26 cellular contexts compared by ENCODE assay signal in the genomic region with DNA sequence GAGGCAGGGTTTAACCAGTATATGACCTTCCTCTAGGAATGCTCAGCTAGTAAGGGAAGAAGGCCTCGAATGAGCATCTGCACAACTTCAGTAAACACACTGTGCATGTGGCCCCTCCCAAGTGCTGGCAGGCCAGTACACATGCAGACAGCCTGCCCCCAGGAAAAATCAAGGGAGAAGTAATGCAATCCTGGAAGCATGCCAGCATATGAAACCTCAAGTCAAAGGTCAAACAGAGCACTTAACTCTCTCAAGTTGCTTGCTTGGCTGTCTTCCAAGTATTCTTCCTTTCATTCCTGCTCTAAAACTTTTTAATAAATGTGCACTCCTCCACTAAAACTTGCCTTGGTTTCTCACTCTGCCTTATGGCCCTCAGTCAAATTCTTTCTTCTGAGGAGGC.
DNase-seq lines count a peak whose midpoint lies in the region; ATAC-seq and TF ChIP-seq lines count a peak whose summit lies in the region.
"Had no signal": no experiment of that assay in that cellular context is flagged by ENCODE, and none has a peak within 500 bp of the region (broad histone marks: within the 10 kb centered on the region; RNA-seq: fewer than 3 reads in every experiment).

No MANE protein-coding gene starts in this region.

- no peak overlapping the region for H3K18ac ChIP-seq in H9 (ENCODE audit: insufficient read length, low read depth, low read length)

- DNase-seq in ACHN (peak; percentile 9), H9 (no peak), NCI-H82 (lab: John Stamatoyannopoulos, UW) (peak; percentile 96), fibroblast of mammary gland (ENCODE audit: low read depth) (peak; percentile 0), HFFc6 (no peak)
- no peak for DNase-seq in stimulated activated CD4-positive, alpha-beta T cell treated with anti-CD3 and anti-CD28 coated beads, Interleukin-2, amount 100 ng/mL, for 24 hours
- DNase-seq: activated CD4-positive, CD25-positive, alpha-beta regulatory T cell treated with anti-CD3 and anti-CD28 coated beads, Interleukin-2, amount 50 U/mL, for 72 hours; activated CD8-positive, alpha-beta T cell treated with anti-CD3 and anti-CD28 coated beads for 36 hours; activated effector memory CD4-positive, alpha-beta T cell treated with anti-CD3 and anti-CD28 coated beads, Interleukin-2, amount 50 U/mL, for 16 hours; activated T-cell treated with anti-CD3 and anti-CD28 coated beads for 4 hours; body of pancreas; Caco-2; glutamatergic neuron; natural killer cell; NCI-H1048; NCI-H2081; NCI-H524 treated with DMSO at 0.1 percent for 48 hours; ovary; right cardiac atrium; Right ventricle myocardium superior; stimulated activated CD8-positive, alpha-beta memory T cell treated with anti-CD3 and anti-CD28 coated beads, Interleukin-4, amount 100 ng/mL, for 48 hours; trophoblast cell had no signal

- no peak overlapping the region for H3K56ac ChIP-seq in H9 (ENCODE audit: insufficient read length, low read depth, low read length)

- H3K4me1 Mint-ChIP-seq in H9, result peaks cover 40 to 46% of the 10 kb centered on the region in 2 experiments
- H3K4me1 Mint-ChIP-seq in HFFc6 (ENCODE audit: low read depth), result no peaks in the 10 kb centered on the region
- H3K4me1 Mint-ChIP-seq: natural killer cell had no signal

- no peak overlapping the region for H4K5ac ChIP-seq in H9 (ENCODE audit: insufficient read length, low read depth, low read length)

- H2BK5ac ChIP-seq in H9 (ENCODE audit: insufficient read length, low read length), result no peak overlapping the region

- no peak overlapping the region for H2AFZ ChIP-seq in H9 (ENCODE audit: low read length)

- H2BK15ac ChIP-seq in H9 (ENCODE audit: low read depth, low read length), result no peak overlapping the region

- H3K27me3 ChIP-seq in H9 (ENCODE audit: insufficient read depth, low read length), result no peaks in the 10 kb centered on the region
- H3K27me3 ChIP-seq: BLaER1, body of pancreas, ovary had no signal

- H3K4me2 ChIP-seq in H9 (ENCODE audit: insufficient read depth, insufficient read length, low read length), result no peak overlapping the region
- H3K4me2 ChIP-seq: BLaER1 had no signal

- H2AK5ac ChIP-seq in H9 (ENCODE audit: insufficient read length, low read length), result no peak overlapping the region

- H3K79me2 ChIP-seq in H9 (ENCODE audit: insufficient read depth, low read length), result no peaks in the 10 kb centered on the region

- no peak overlapping the region for H2BK120ac ChIP-seq in H9 (ENCODE audit: low read depth, low read length, poor library complexity, severe bottlenecking)

- H3K27me3 Mint-ChIP-seq in H9 (ENCODE audit: low read depth) (peaks cover 13% of the 10 kb centered on the region), HFFc6 (ENCODE audit: insufficient read depth) (no peaks in the 10 kb centered on the region; the same call in 1 of the 2 replicates)
- H3K27me3 Mint-ChIP-seq: activated CD8-positive, alpha-beta T cell treated with anti-CD3 and anti-CD28 coated beads for 36 hours had no signal

- no peak overlapping the region for H3K27ac ChIP-seq in H9 (ENCODE audit: insufficient read length, low read depth, low read length)
- H3K27ac ChIP-seq: BLaER1, body of pancreas, ovary had no signal

- no peaks in the 10 kb centered on the region for H3K23me2 ChIP-seq in H9 (ENCODE audit: insufficient read length, low read depth, low read length, poor library complexity, severe bottlenecking)

- H3T11ph ChIP-seq in H9 (ENCODE audit: low read length), result no peak overlapping the region

- H3K4me3 ChIP-seq in fibroblast of mammary gland (ENCODE audit: control insufficient read depth, low read depth, low read length), result no peak overlapping the region
- H3K4me3 ChIP-seq: BLaER1, body of pancreas, ovary had no signal

- H2BK12ac ChIP-seq in H9 (ENCODE audit: insufficient read length, low read depth, low read length), result no peak overlapping the region

- H4K91ac ChIP-seq in H9 (ENCODE audit: insufficient read length, low read depth, low read length), result no peak overlapping the region

- TF ChIP-seq CTCF in H9 (conservative IDR thresholded peaks at IDR 0.05) (no peak), fibroblast of mammary gland (conservative IDR thresholded peaks at IDR 0.05; ENCODE audit: control insufficient read depth, insufficient read depth, low read depth, low read length) (no peak), HFFc6 (IDR thresholded peaks at IDR 0.05) (no peak)

- H3K9ac ChIP-seq in H9 (ENCODE audit: extremely low read depth, insufficient read length, low read length), result no peak overlapping the region
- H3K9ac ChIP-seq: BLaER1 had no signal

- WGBS in H9 (ENCODE audit: extremely low coverage, insufficient read length, low lambda C conversion rate), result no CpG with 5 or more reads among the region's 1 CpG

- peaks cover 48 to 60% of the 10 kb centered on the region in 2 experiments for H3K9me3 Mint-ChIP-seq in H9
- H3K9me3 Mint-ChIP-seq in HFFc6, result peaks cover 40% of the 10 kb centered on the region

- no peaks in the 10 kb centered on the region for H3K79me1 ChIP-seq in H9 (ENCODE audit: insufficient read depth, low read depth, low read length, poor library complexity, severe bottlenecking)

- H3K4me1 ChIP-seq in H9 (ENCODE audit: insufficient read depth, low read length), result peaks cover 8% of the 10 kb centered on the region; the same call in 1 of the 2 replicates
- H3K4me1 ChIP-seq: BLaER1, body of pancreas, Caco-2 had no signal

- H3K36me3 Mint-ChIP-seq in H9 (ENCODE audit: insufficient read depth in 1 of 3, low read depth in 3 of 3) (peaks cover 31 to 61% (median 49%) of the 10 kb centered on the region in 3 experiments), HFFc6 (ENCODE audit: low read depth) (no peaks in the 10 kb centered on the region; the same call in 1 of the 2 replicates)
- H3K36me3 Mint-ChIP-seq: natural killer cell had no signal

- in situ Hi-C loops in ACHN (cut with HindIII; ENCODE audit: low pct_ligation_motif_present, low pct_unique_long_range_greater_than_20kb, low sequenced_read_pairs), result no loop called here

- H2BK20ac ChIP-seq in H9 (ENCODE audit: low read depth, low read length, poor library complexity, severe bottlenecking), result no peak overlapping the region

- peaks cover 25% of the 10 kb centered on the region for H3K9me3 ChIP-seq in H9 (ENCODE audit: control insufficient read depth, low read depth, low read length)
- H3K9me3 ChIP-seq: body of pancreas, Caco-2, ovary had no signal

- H3K4ac ChIP-seq in H9 (ENCODE audit: low read depth, low read length), result no peak overlapping the region

- ATAC-seq in GM18867 (IDR thresholded peaks at IDR 0.05; ENCODE audit: unreplicated experiment) (no peak), HG03175 (IDR thresholded peaks at IDR 0.05; ENCODE audit: unreplicated experiment) (no peak)
- ATAC-seq: activated CD8-positive, alpha-beta T cell treated with anti-CD3 and anti-CD28 coated beads for 36 hours; body of pancreas; left lobe of liver; natural killer cell; right cardiac atrium had no signal

- no peak overlapping the region for H3K14ac ChIP-seq in H9 (ENCODE audit: insufficient read depth, low read length)

- no peak overlapping the region for H4K8ac ChIP-seq in H9 (replicated peaks; ENCODE audit: insufficient read length, low read depth, low read length)

- H3K4me3 Mint-ChIP-seq in H9 (no peak overlapping the region), HFFc6 (no peak overlapping the region)
- H3K4me3 Mint-ChIP-seq: activated CD8-positive, alpha-beta T cell treated with anti-CD3 and anti-CD28 coated beads for 36 hours; natural killer cell had no signal

- H3K27ac Mint-ChIP-seq in H9, result peak overlapping the region in 2 of 3 experiments; percentile 76 to 78; a peak in 2 of 7 replicates
- no peak overlapping the region for H3K27ac Mint-ChIP-seq in HFFc6
- H3K27ac Mint-ChIP-seq: activated CD8-positive, alpha-beta T cell treated with anti-CD3 and anti-CD28 coated beads for 36 hours; natural killer cell had no signal

- H3K23ac ChIP-seq in H9 (ENCODE audit: insufficient read length, low read depth, low read length), result no peak overlapping the region

- no peaks in the 10 kb centered on the region for H4K20me1 ChIP-seq in H9 (ENCODE audit: control insufficient read depth, insufficient read depth, insufficient read length)
- H4K20me1 ChIP-seq: BLaER1 had no signal

Comparison
In these comparisons a context has a peak if more than half of its experiments do, and no peak if none do; other contexts are left out.
1. DNase-seq: peak in ACHN (single experiment), NCI-H82 (single experiment) and fibroblast of mammary gland (single experiment); none in H9 (single experiment), stimulated activated CD4-positive, alpha-beta T cell treated with anti-CD3 and anti-CD28 coated beads, Interleukin-2, amount 100 ng/mL, for 24 hours (0 of 2) and HFFc6 (single experiment).